29 cellular contexts compared by ENCODE assay signal in the genomic region with DNA sequence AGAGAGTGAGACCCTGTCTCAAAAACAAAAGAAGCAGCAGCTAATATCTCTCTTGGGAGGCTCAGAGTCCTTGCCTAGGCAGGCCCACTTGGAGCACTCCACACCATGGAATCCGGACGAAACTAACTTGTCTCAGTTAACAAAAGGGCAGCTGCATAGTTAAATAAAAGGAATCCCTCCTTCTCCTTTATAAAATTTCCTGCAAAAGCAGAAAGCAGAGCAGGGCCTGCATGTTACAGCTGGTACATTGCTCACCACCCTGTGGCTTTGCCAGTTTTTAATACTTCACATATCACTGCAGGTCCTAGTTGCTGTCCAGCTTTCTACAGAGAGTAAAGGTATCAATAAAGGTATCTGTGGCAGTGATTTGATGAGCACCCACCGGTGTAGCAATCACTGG.
A peak's percentile ranks its signal among the peaks of the same experiment; 100 is the strongest.
DNase-seq lines count a peak whose midpoint lies in the region; ATAC-seq, FAIRE-seq and TF ChIP-seq lines count a peak whose summit lies in the region.
"Had no signal": no experiment of that assay in that cellular context is flagged by ENCODE, and none has a peak within 500 bp of the region (broad histone marks: within the 10 kb centered on the region; RNA-seq: fewer than 3 reads in every experiment).

No MANE protein-coding gene starts in this region.

- peaks cover 2% of the 10 kb centered on the region for H3K9me1 ChIP-seq in keratinocyte (ENCODE audit: control insufficient read depth, extremely low read depth, insufficient read depth, low read length)

- no peaks in the 10 kb centered on the region for H3K36me3 Mint-ChIP-seq in WTC11
- H3K36me3 Mint-ChIP-seq: CD4-positive, alpha-beta memory T cell; naive thymus-derived CD8-positive, alpha-beta T cell; stimulated activated effector memory CD8-positive, alpha-beta T cell treated with anti-CD3 and anti-CD28 coated beads, Interleukin-12 subunit alpha, Interleukin-12 subunit beta, amount 100 ng/mL, for 72 hours had no signal

- dilution Hi-C loops in keratinocyte (cut with MboI; ENCODE audit: extremely low pct_ligation_motif_present, low sequenced_read_pairs), result no loop called here

- peak; percentile 82 for FAIRE-seq in keratinocyte (lab: Jason Lieb, UNC)
- FAIRE-seq: G401.6, K562 had no signal

- peaks cover 33% of the 10 kb centered on the region for H3K4me1 ChIP-seq in keratinocyte (ENCODE audit: control insufficient read depth, extremely low read depth, insufficient read depth, low read length)
- H3K4me1 ChIP-seq in transverse colon, result peaks cover 4 to 34% (median 14%) of the 10 kb centered on the region in 4 donors
- H3K4me1 ChIP-seq: spleen had no signal

- H2AFZ ChIP-seq in keratinocyte (ENCODE audit: control insufficient read depth, low read length), result no peak overlapping the region
- H2AFZ ChIP-seq: GM23338 had no signal

- no peaks in the 10 kb centered on the region for H3K27me3 Mint-ChIP-seq in WTC11 (ENCODE audit: low read depth)
- H3K27me3 Mint-ChIP-seq in stimulated activated naive CD8-positive, alpha-beta T cell treated with anti-CD3 and anti-CD28 coated beads, Interleukin-15, amount 100 ng/mL, for 72 hours, result no peaks in the 10 kb centered on the region
- H3K27me3 Mint-ChIP-seq: activated CD4-positive, alpha-beta T cell treated with anti-CD3 and anti-CD28 coated beads, Interleukin-2, amount 10 ng/mL, durations not matched to agents 7 days and 5 days had no signal

- H3K27ac ChIP-seq in keratinocyte (ENCODE audit: control insufficient read depth, insufficient read depth, low read length) (peak overlapping the region; percentile 74), transverse colon (peak overlapping the region in 3 of 4 donors; percentile 46 to 80 (median 59)), coronary artery (no peak overlapping the region)
- H3K27ac ChIP-seq: 22Rv1, cardiac muscle cell, spleen, WERI-Rb-1 had no signal

- no peak for TF ChIP-seq POLR2A in transverse colon (IDR thresholded peaks at IDR 0.05)

- ATAC-seq in WTC11, result no peak
- no peak for ATAC-seq in stimulated activated naive CD8-positive, alpha-beta T cell treated with anti-CD3 and anti-CD28 coated beads, Interleukin-15, amount 100 ng/mL, for 72 hours
- ATAC-seq: K562; left colon; naive thymus-derived CD8-positive, alpha-beta T cell; Right ventricle myocardium inferior; stimulated activated effector memory CD8-positive, alpha-beta T cell treated with anti-CD3 and anti-CD28 coated beads, Interleukin-12 subunit alpha, Interleukin-12 subunit beta, amount 100 ng/mL, for 72 hours had no signal

- CTCF ChIA-PET in WTC11 (lab: Charles Lee), result interaction anchor here (1.0 to 1.6 kb wide), 3 partner anchors 55 to 158 kb away, joined by 3 to 9 read pairs (median 3); no protein-coding TSS in a partner anchor

- peak overlapping the region; percentile 49 for H3K9ac ChIP-seq in keratinocyte (ENCODE audit: control insufficient read depth, extremely low read depth, insufficient read depth, low read length)

- peaks cover 9% of the 10 kb centered on the region for H3K4me1 Mint-ChIP-seq in WTC11
- no peaks in the 10 kb centered on the region for H3K4me1 Mint-ChIP-seq in stimulated activated naive CD8-positive, alpha-beta T cell treated with anti-CD3 and anti-CD28 coated beads, Interleukin-15, amount 100 ng/mL, for 72 hours
- H3K4me1 Mint-ChIP-seq: activated CD4-positive, alpha-beta T cell treated with anti-CD3 and anti-CD28 coated beads, Interleukin-2, amount 10 ng/mL, durations not matched to agents 7 days and 5 days; CD4-positive, alpha-beta memory T cell; naive thymus-derived CD8-positive, alpha-beta T cell; stimulated activated effector memory CD8-positive, alpha-beta T cell treated with anti-CD3 and anti-CD28 coated beads, Interleukin-12 subunit alpha, Interleukin-12 subunit beta, amount 100 ng/mL, for 72 hours had no signal

- intact Hi-C loops in transverse colon (cut with DNase I; ENCODE audit: low total_unique reads), result no loop called here

- peak overlapping the region; percentile 57; the same call in 1 of the 2 replicates for H3K27ac Mint-ChIP-seq in WTC11
- H3K27ac Mint-ChIP-seq in stimulated activated naive CD8-positive, alpha-beta T cell treated with anti-CD3 and anti-CD28 coated beads, Interleukin-15, amount 100 ng/mL, for 72 hours, result no peak overlapping the region
- H3K27ac Mint-ChIP-seq: activated CD4-positive, alpha-beta T cell treated with anti-CD3 and anti-CD28 coated beads, Interleukin-2, amount 10 ng/mL, durations not matched to agents 7 days and 5 days; activated naive CD4-positive, alpha-beta T cell treated with anti-CD3 and anti-CD28 coated beads for 36 hours; CD4-positive, alpha-beta memory T cell; dendritic cell treated with granulocyte-macrophage colony-stimulating factor and Interleukin-4, amounts not matched to agents 40 ng/mL and 50 ng/mL, for 4 days; GM23338; naive thymus-derived CD8-positive, alpha-beta T cell; stimulated activated effector memory CD8-positive, alpha-beta T cell treated with anti-CD3 and anti-CD28 coated beads, Interleukin-12 subunit alpha, Interleukin-12 subunit beta, amount 100 ng/mL, for 72 hours had no signal

- DNase-seq in DMS79 treated with DMSO at 0.1 percent for 48 hours (lab: John Stamatoyannopoulos, UW) (peak; percentile 21), DMS79 (lab: John Stamatoyannopoulos, UW) (no peak), WTC11 (ENCODE audit: low spot score) (no peak), keratinocyte (ENCODE audit: low read depth, low spot score) (no peak), transverse colon (no peak), coronary artery (ENCODE audit: low spot score) (no peak), OCI-M1 (lab: John Stamatoyannopoulos, UW) (no peak)
- no peak for DNase-seq in stimulated activated naive CD8-positive, alpha-beta T cell treated with anti-CD3 and anti-CD28 coated beads, Interleukin-15, amount 100 ng/mL, for 72 hours
- DNase-seq: activated CD4-positive, alpha-beta T cell treated with anti-CD3 and anti-CD28 coated beads, Interleukin-2, amount 10 ng/mL, durations not matched to agents 7 days and 5 days; activated naive CD4-positive, alpha-beta T cell treated with anti-CD3 and anti-CD28 coated beads for 36 hours; activated T-cell treated with anti-CD3 and anti-CD28 coated beads, Interleukin-2, amount 50 U/mL, for 48 hours; CD4-positive, alpha-beta memory T cell; left colon; MG63; naive thymus-derived CD8-positive, alpha-beta T cell; NCI-H1436; NCI-H82; retina; spleen; stimulated activated CD4-positive, alpha-beta T cell treated with anti-CD3 and anti-CD28 coated beads, Interleukin-2, amount 100 ng/mL, for 48 hours; WERI-Rb-1 had no signal

- H3K9me3 ChIP-seq in keratinocyte (ENCODE audit: control insufficient read depth, low read depth, low read length) (no peaks in the 10 kb centered on the region), transverse colon (no peaks in the 10 kb centered on the region)
- H3K9me3 ChIP-seq: MG63, spleen had no signal

- POLR2A ChIA-PET in WTC11 (lab: Charles Lee), result no interaction called here

- in situ Hi-C loops in transverse colon (cut with MboI; ENCODE audit: low pct_ligation_motif_present in 1 of 4, low pct_unique_long_range_greater_than_20kb in 1 of 4, low sequenced_read_pairs in 3 of 4), result no loop called here

- H3K4me3 ChIP-seq in keratinocyte (ENCODE audit: control insufficient read depth in 2 of 3, extremely low read depth in 1 of 3, insufficient read depth in 2 of 3, low read depth in 1 of 3, low read length in 3 of 3) (peak overlapping the region in 1 of 3 experiments; percentile 1), transverse colon (no peak overlapping the region), coronary artery (no peak overlapping the region)
- H3K4me3 ChIP-seq: cardiac muscle cell, GM23338, K562, MG63, spleen had no signal

- TF ChIP-seq EP300 in transverse colon (IDR thresholded peaks at IDR 0.05; ENCODE audit: low read depth), result no peak

- TF ChIP-seq CTCF in WTC11 (IDR thresholded peaks at IDR 0.05) (no peak), keratinocyte (optimal IDR thresholded peaks at IDR 0.05 in 1 of 3, IDR thresholded peaks at IDR 0.05 in 1 of 3, conservative IDR thresholded peaks at IDR 0.05 in 1 of 3; ENCODE audit: extremely low read depth in 1 of 3, insufficient read depth in 2 of 3, low read length in 3 of 3) (no peak), transverse colon (IDR thresholded peaks at IDR 0.05) (no peak), coronary artery (IDR thresholded peaks at IDR 0.05) (no peak)

- H4K20me1 ChIP-seq in keratinocyte (ENCODE audit: control insufficient read depth, extremely low read depth, insufficient read depth, low read length), result peaks cover 3% of the 10 kb centered on the region

- H3K79me2 ChIP-seq in keratinocyte (ENCODE audit: control insufficient read depth, insufficient read depth, low read length), result peaks cover 58% of the 10 kb centered on the region

- peak overlapping the region; percentile 72 for H3K4me2 ChIP-seq in keratinocyte (ENCODE audit: control insufficient read depth, extremely low read depth, insufficient read depth, low read depth, low read length)
- H3K4me2 ChIP-seq: GM23338 had no signal

- H3K27me3 ChIP-seq in keratinocyte (ENCODE audit: control insufficient read depth, extremely low read depth, insufficient read depth, low read length), result no peaks in the 10 kb centered on the region
- no peaks in the 10 kb centered on the region for H3K27me3 ChIP-seq in transverse colon
- H3K27me3 ChIP-seq: cardiac muscle cell, MG63 had no signal

- peaks cover 12 to 17% of the 10 kb centered on the region in 2 experiments for H3K36me3 ChIP-seq in keratinocyte (ENCODE audit: control insufficient read depth in 2 of 2, extremely low read depth in 1 of 2, insufficient read depth in 2 of 2, low read length in 2 of 2)
- H3K36me3 ChIP-seq in transverse colon, result no peaks in the 10 kb centered on the region
- H3K36me3 ChIP-seq: cardiac muscle cell, spleen had no signal

- WGBS in transverse colon (ENCODE audit: low coverage in 1 of 2), 2 donors, result 82% methylated on average over 3 of the region's 3 CpGs; no CpG with 5 or more reads in 1 of the 2 donors

- H3K4me3 Mint-ChIP-seq in WTC11, result no peak overlapping the region
- no peak overlapping the region for H3K4me3 Mint-ChIP-seq in stimulated activated naive CD8-positive, alpha-beta T cell treated with anti-CD3 and anti-CD28 coated beads, Interleukin-15, amount 100 ng/mL, for 72 hours
- H3K4me3 Mint-ChIP-seq: activated CD4-positive, alpha-beta T cell treated with anti-CD3 and anti-CD28 coated beads, Interleukin-2, amount 10 ng/mL, durations not matched to agents 7 days and 5 days; activated naive CD4-positive, alpha-beta T cell treated with anti-CD3 and anti-CD28 coated beads for 36 hours; CD4-positive, alpha-beta memory T cell; dendritic cell treated with granulocyte-macrophage colony-stimulating factor and Interleukin-4, amounts not matched to agents 40 ng/mL and 50 ng/mL, for 4 days; GM23338; naive thymus-derived CD8-positive, alpha-beta T cell; stimulated activated effector memory CD8-positive, alpha-beta T cell treated with anti-CD3 and anti-CD28 coated beads, Interleukin-12 subunit alpha, Interleukin-12 subunit beta, amount 100 ng/mL, for 72 hours had no signal

- H3K9me3 Mint-ChIP-seq in WTC11, result no peaks in the 10 kb centered on the region
- no peaks in the 10 kb centered on the region for H3K9me3 Mint-ChIP-seq in stimulated activated naive CD8-positive, alpha-beta T cell treated with anti-CD3 and anti-CD28 coated beads, Interleukin-15, amount 100 ng/mL, for 72 hours
- H3K9me3 Mint-ChIP-seq: activated CD4-positive, alpha-beta T cell treated with anti-CD3 and anti-CD28 coated beads, Interleukin-2, amount 10 ng/mL, durations not matched to agents 7 days and 5 days; activated naive CD4-positive, alpha-beta T cell treated with anti-CD3 and anti-CD28 coated beads for 36 hours; CD4-positive, alpha-beta memory T cell; dendritic cell treated with granulocyte-macrophage colony-stimulating factor and Interleukin-4, amounts not matched to agents 40 ng/mL and 50 ng/mL, for 4 days; GM23338; naive thymus-derived CD8-positive, alpha-beta T cell; stimulated activated effector memory CD8-positive, alpha-beta T cell treated with anti-CD3 and anti-CD28 coated beads, Interleukin-12 subunit alpha, Interleukin-12 subunit beta, amount 100 ng/mL, for 72 hours had no signal

Comparison
In these comparisons a context has a peak if more than half of its experiments do, and no peak if none do; other contexts are left out.
1. H3K27ac ChIP-seq: peak in keratinocyte (single experiment) and transverse colon (3 of 4); none in coronary artery (0 of 2).